In the genomic region with DNA sequence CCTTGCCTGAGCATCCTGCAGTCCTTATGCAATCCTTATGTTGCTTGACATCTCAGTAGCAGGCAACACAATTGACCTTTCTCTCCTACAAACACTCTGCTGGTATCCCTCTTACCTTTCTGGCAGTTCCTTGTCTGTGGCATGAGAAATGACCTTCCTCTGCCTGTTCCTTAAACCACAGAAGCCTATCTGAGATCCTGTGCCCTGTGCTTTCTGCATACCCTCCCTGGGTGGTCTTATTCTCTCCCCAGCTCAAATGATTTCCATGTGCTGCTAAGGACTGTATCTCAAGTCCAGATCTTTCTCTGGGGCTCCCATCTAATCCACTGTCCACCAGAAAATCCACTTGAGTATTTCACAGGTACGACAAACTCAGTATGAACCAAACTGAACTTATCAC, we compare ENCODE assay signal across 18 cellular contexts. TPM values are rescaled to one million over a fixed set of nuclear protein-coding genes. Genes with fewer than 3 reads are reported as not detected.
DNase-seq lines count a peak whose midpoint lies in the region; ATAC-seq and TF ChIP-seq lines count a peak whose summit lies in the region.
"Had no signal": no experiment of that assay in that cellular context is flagged by ENCODE, and none has a peak within 500 bp of the region (broad histone marks: within the 10 kb centered on the region; RNA-seq: fewer than 3 reads in every experiment).

No MANE protein-coding gene starts in this region.

- H3K27ac Mint-ChIP-seq in T-helper 1 cell treated with Interleukin-12 subunit alpha and Interleukin-12 subunit beta and Interleukin-4 antibody, amounts not matched to agents 30 μg/mL and 1 μg/mL, for 36 hours: peak overlapping the region; percentile 98
- H3K27ac Mint-ChIP-seq in IgD-negative memory B cell (peak overlapping the region; percentile 96 to 99 (median 97)), natural killer cell (peak overlapping the region; percentile 97 to 98)
- H3K27ac Mint-ChIP-seq in activated naive CD8-positive, alpha-beta T cell treated with anti-CD3 and anti-CD28 coated beads for 36 hours: peak overlapping the region; percentile 100
- H3K27ac Mint-ChIP-seq: type B pancreatic cell had no signal

- no peak overlapping the region for H3K4me3 Mint-ChIP-seq in T-helper 1 cell treated with Interleukin-12 subunit alpha and Interleukin-12 subunit beta and Interleukin-4 antibody, amounts not matched to agents 30 μg/mL and 1 μg/mL, for 36 hours
- H3K4me3 Mint-ChIP-seq in IgD-negative memory B cell (peak overlapping the region in 2 of 4 donors; percentile 44 to 88), natural killer cell (peak overlapping the region; percentile 85)
- H3K4me3 Mint-ChIP-seq in activated naive CD8-positive, alpha-beta T cell treated with anti-CD3 and anti-CD28 coated beads for 36 hours: no peak overlapping the region
- H3K4me3 Mint-ChIP-seq: type B pancreatic cell had no signal

- no peak for ATAC-seq in natural killer cell
- no peak for ATAC-seq in GM21528 (IDR thresholded peaks at IDR 0.05; ENCODE audit: low FRiP score, unreplicated experiment)
- ATAC-seq: foreskin keratinocyte, left lobe of liver, SK-N-SH treated with all-trans-retinoic acid at 6 μM for 48 hours had no signal

- peaks cover 10% of the 10 kb centered on the region for H3K36me3 Mint-ChIP-seq in T-helper 1 cell treated with Interleukin-12 subunit alpha and Interleukin-12 subunit beta and Interleukin-4 antibody, amounts not matched to agents 30 μg/mL and 1 μg/mL, for 36 hours (ENCODE audit: low read depth)
- peaks cover 8% of the 10 kb centered on the region for H3K36me3 Mint-ChIP-seq in IgD-negative memory B cell
- peaks cover 26% of the 10 kb centered on the region for H3K36me3 Mint-ChIP-seq in activated naive CD8-positive, alpha-beta T cell treated with anti-CD3 and anti-CD28 coated beads for 36 hours
- H3K36me3 Mint-ChIP-seq in natural killer cell: no peaks in the 10 kb centered on the region
- H3K36me3 Mint-ChIP-seq: type B pancreatic cell had no signal

- no peak for DNase-seq in T-helper 1 cell
- no peak for DNase-seq in activated naive CD8-positive, alpha-beta T cell treated with anti-CD3 and anti-CD28 coated beads for 36 hours
- DNase-seq in natural killer cell: no peak
- DNase-seq in UCSD-AML1 (lab: John Stamatoyannopoulos, UW; ENCODE audit: unreplicated experiment): no peak
- DNase-seq in stimulated activated CD8-positive, alpha-beta memory T cell treated with anti-CD3 and anti-CD28 coated beads, Interleukin-4, amount 100 ng/mL, for 48 hours: no peak
- DNase-seq: DMS79; foreskin keratinocyte; KBM-7; NCI-H1048; NCI-H2107; NCI-H69; stimulated activated CD4-positive, alpha-beta T cell treated with anti-CD3 and anti-CD28 coated beads, Interleukin-4, amount 100 ng/mL, for 1 hour had no signal

- peaks cover 44% of the 10 kb centered on the region for H3K4me1 Mint-ChIP-seq in T-helper 1 cell treated with Interleukin-12 subunit alpha and Interleukin-12 subunit beta and Interleukin-4 antibody, amounts not matched to agents 30 μg/mL and 1 μg/mL, for 36 hours (ENCODE audit: low read depth)
- peaks cover 38 to 43% (median 40%) of the 10 kb centered on the region in 3 donors for H3K4me1 Mint-ChIP-seq in IgD-negative memory B cell
- H3K4me1 Mint-ChIP-seq in activated naive CD8-positive, alpha-beta T cell treated with anti-CD3 and anti-CD28 coated beads for 36 hours: peaks cover 45% of the 10 kb centered on the region
- H3K4me1 Mint-ChIP-seq in natural killer cell: peaks cover 50 to 58% of the 10 kb centered on the region in 2 donors

- intact Hi-C loops in natural killer cell (cut with micrococcal nuclease): no loop called here

- H3K9me3 Mint-ChIP-seq in T-helper 1 cell treated with Interleukin-12 subunit alpha and Interleukin-12 subunit beta and Interleukin-4 antibody, amounts not matched to agents 30 μg/mL and 1 μg/mL, for 36 hours: no peaks in the 10 kb centered on the region
- H3K9me3 Mint-ChIP-seq in IgD-negative memory B cell: no peaks in the 10 kb centered on the region
- H3K9me3 Mint-ChIP-seq in activated naive CD8-positive, alpha-beta T cell treated with anti-CD3 and anti-CD28 coated beads for 36 hours: peaks cover 2% of the 10 kb centered on the region
- no peaks in the 10 kb centered on the region for H3K9me3 Mint-ChIP-seq in natural killer cell
- H3K9me3 Mint-ChIP-seq: type B pancreatic cell had no signal

- no peaks in the 10 kb centered on the region for H3K27me3 Mint-ChIP-seq in T-helper 1 cell treated with Interleukin-12 subunit alpha and Interleukin-12 subunit beta and Interleukin-4 antibody, amounts not matched to agents 30 μg/mL and 1 μg/mL, for 36 hours (ENCODE audit: low read depth)
- H3K27me3 Mint-ChIP-seq in IgD-negative memory B cell (no peaks in the 10 kb centered on the region), natural killer cell (ENCODE audit: low read depth in 2 of 2) (no peaks in the 10 kb centered on the region)
- no peaks in the 10 kb centered on the region for H3K27me3 Mint-ChIP-seq in activated naive CD8-positive, alpha-beta T cell treated with anti-CD3 and anti-CD28 coated beads for 36 hours

- no peak for TF ChIP-seq CTCF in natural killer cell (IDR thresholded peaks at IDR 0.05)

RNA-seq across cellular contexts. Expression of gene ARHGAP9, which starts 2.0 kb away (rescaled TPM):
- 129 TPM for polyA plus RNA-seq in IgD-negative memory B cell
- 100 to 1,000 TPM; 154 to 162 TPM for total RNA-seq in activated naive CD8-positive, alpha-beta T cell treated with anti-CD3 and anti-CD28 coated beads for 36 hours
- 1,000 to 10,000 TPM in 2 of 3 donors, 100 to 1,000 TPM in 1; 558 to 1,091 (median 1,015) TPM for total RNA-seq in natural killer cell
- total RNA-seq: foreskin keratinocyte had no signal

RNA-seq across cellular contexts. Expression of gene MARS1, which starts 6.2 kb away (rescaled TPM):
- polyA plus RNA-seq in IgD-negative memory B cell: 76.6 TPM
- total RNA-seq in activated naive CD8-positive, alpha-beta T cell treated with anti-CD3 and anti-CD28 coated beads for 36 hours: 100 to 1,000 TPM; 423 to 460 TPM
- total RNA-seq in natural killer cell: 100 to 1,000 TPM; 200 to 237 (median 218) TPM

RNA-seq across cellular contexts. Expression of gene GLI1, which starts 22.1 kb away (rescaled TPM):
- polyA plus RNA-seq in IgD-negative memory B cell: 0.18 TPM
- under 1 TPM; 0.56 to 0.62 TPM for total RNA-seq in activated naive CD8-positive, alpha-beta T cell treated with anti-CD3 and anti-CD28 coated beads for 36 hours
- total RNA-seq in natural killer cell: 1 to 10 TPM in 1 of 3 donors, under 1 TPM in 2; 0.50 to 1.4 (median 0.99) TPM

RNA-seq across cellular contexts. Expression of gene INHBE, which starts 26.6 kb away (rescaled TPM):
- not detected for polyA plus RNA-seq in IgD-negative memory B cell
- 1 to 10 TPM; 1.2 to 1.7 TPM for total RNA-seq in activated naive CD8-positive, alpha-beta T cell treated with anti-CD3 and anti-CD28 coated beads for 36 hours
- not detected for total RNA-seq in natural killer cell
- total RNA-seq: foreskin keratinocyte had no signal

RNA-seq across cellular contexts. Expression of gene DDIT3, which starts 38.6 kb away (rescaled TPM):
- polyA plus RNA-seq in IgD-negative memory B cell: 32.2 TPM
- total RNA-seq in activated naive CD8-positive, alpha-beta T cell treated with anti-CD3 and anti-CD28 coated beads for 36 hours: 10 to 100 TPM; 30.7 to 33.4 TPM
- total RNA-seq in natural killer cell: 100 to 1,000 TPM; 117 to 318 (median 182) TPM
